Comparison of ENCODE assay signal across 21 cellular contexts in genomic region chr12:42288544-42288943, GRCh38.
"Had no signal": no experiment of that assay in that cellular context is flagged by ENCODE, and none has a peak within 500 bp of the region (broad histone marks: within the 10 kb centered on the region; RNA-seq: fewer than 3 reads in every experiment).

No MANE protein-coding gene starts in this region.

- H3K27me3 ChIP-seq: dorsolateral prefrontal cortex, esophagus muscularis mucosa, foreskin keratinocyte, heart left ventricle, hepatocyte had no signal

- H3K4me1 ChIP-seq: esophagus muscularis mucosa, foreskin keratinocyte, gastroesophageal sphincter, lower lobe of right lung had no signal

- H3K27ac ChIP-seq: coronary artery, dorsolateral prefrontal cortex, esophagus muscularis mucosa, foreskin keratinocyte, gastroesophageal sphincter, heart left ventricle, hepatocyte, lower lobe of right lung had no signal

- H3K4me3 ChIP-seq: coronary artery, dorsolateral prefrontal cortex, esophagus muscularis mucosa, gastroesophageal sphincter, heart left ventricle, hepatocyte, lower lobe of right lung, mucosa of descending colon had no signal

- H3K9me3 ChIP-seq: esophagus muscularis mucosa, gastroesophageal sphincter, heart left ventricle, lower lobe of right lung, mucosa of descending colon had no signal

- DNase-seq: dermis blood vessel endothelial cell; dorsolateral prefrontal cortex; effector CD4-positive, alpha-beta T cell; effector memory CD4-positive, alpha-beta T cell; foreskin keratinocyte; heart left ventricle; hypothalamus; immature natural killer cell; islet precursor cell; kidney; kidney glomerular epithelial cell; left colon; left ventricle myocardium superior; lower lobe of right lung; mesenchymal stem cell; mucosa of descending colon had no signal

- H3K36me3 ChIP-seq: esophagus muscularis mucosa, gastroesophageal sphincter, heart left ventricle, lower lobe of right lung had no signal

- ATAC-seq: foreskin keratinocyte, gastroesophageal sphincter, heart left ventricle, left colon, left lobe of liver, left ventricle myocardium superior, lower lobe of right lung, mucosa of descending colon had no signal
